Comparison of ENCODE assay signal across 23 cellular contexts in the genomic region with DNA sequence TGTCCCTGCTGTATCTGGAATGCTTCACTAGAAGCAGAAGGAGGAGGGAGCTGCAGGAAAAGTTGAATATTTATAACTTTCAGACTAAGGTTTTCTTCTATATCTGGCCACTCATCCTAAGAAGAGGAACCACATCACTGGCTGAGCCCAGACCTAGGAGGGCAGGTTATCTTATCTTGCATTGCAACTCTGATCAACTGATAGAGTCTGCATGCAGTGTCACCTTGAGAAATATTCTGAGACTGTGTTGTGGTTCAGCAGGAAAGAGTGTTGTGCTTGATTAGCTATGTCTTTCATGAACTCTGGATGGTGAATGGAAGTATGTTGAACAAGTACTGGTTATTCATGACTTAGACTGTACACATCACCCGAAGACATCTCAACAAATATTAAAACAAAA.
DNase-seq lines count a peak whose midpoint lies in the region; ATAC-seq and TF ChIP-seq lines count a peak whose summit lies in the region.
"Had no signal": no experiment of that assay in that cellular context is flagged by ENCODE, and none has a peak within 500 bp of the region (broad histone marks: within the 10 kb centered on the region; RNA-seq: fewer than 3 reads in every experiment).

No MANE protein-coding gene starts in this region.

- H2BK120ac ChIP-seq in mesendoderm (ENCODE audit: low read depth, low read length) = no peak overlapping the region

- peaks cover 26% of the 10 kb centered on the region for H3K4me1 Mint-ChIP-seq in endodermal cell
- H3K4me1 Mint-ChIP-seq: CD14-positive monocyte; CD4-positive, alpha-beta memory T cell; CD4-positive, CD25-positive, alpha-beta regulatory T cell; CD8-positive, alpha-beta memory T cell had no signal

- H2AK5ac ChIP-seq in mesendoderm (ENCODE audit: low read length) = no peak overlapping the region

- no peaks in the 10 kb centered on the region for H3K36me3 Mint-ChIP-seq in endodermal cell (ENCODE audit: low read depth)
- no peaks in the 10 kb centered on the region for H3K36me3 Mint-ChIP-seq in activated naive CD4-positive, alpha-beta T cell treated with anti-CD3 and anti-CD28 coated beads, Interleukin-2, amount 50 U/mL, for 72 hours
- H3K36me3 Mint-ChIP-seq: CD14-positive monocyte; CD4-positive, alpha-beta memory T cell; CD4-positive, CD25-positive, alpha-beta regulatory T cell; CD8-positive, alpha-beta memory T cell had no signal

- H3K4me1 ChIP-seq in endodermal cell (ENCODE audit: control insufficient read depth, insufficient read depth, low read length) (peaks cover 15% of the 10 kb centered on the region), mesendoderm (ENCODE audit: control insufficient read depth, low read depth, low read length) (peaks cover 2% of the 10 kb centered on the region)
- H3K4me1 ChIP-seq: BE2C, BLaER1 had no signal

- H3K36me3 ChIP-seq in endodermal cell (ENCODE audit: control insufficient read depth, insufficient read depth, low read length) = no peaks in the 10 kb centered on the region
- H3K36me3 ChIP-seq in mesendoderm (ENCODE audit: control insufficient read depth, insufficient read depth, low read length) = no peaks in the 10 kb centered on the region
- H3K36me3 ChIP-seq: BE2C, BLaER1 had no signal

- H3K4me3 Mint-ChIP-seq in endodermal cell = no peak overlapping the region
- H3K4me3 Mint-ChIP-seq: CD14-positive monocyte; CD4-positive, alpha-beta memory T cell; CD4-positive, CD25-positive, alpha-beta regulatory T cell; CD8-positive, alpha-beta memory T cell had no signal

- H3K9ac ChIP-seq in endodermal cell (ENCODE audit: extremely low read depth, low read length, poor library complexity, severe bottlenecking) (no peak overlapping the region), mesendoderm (ENCODE audit: low read length) (no peak overlapping the region)
- H3K9ac ChIP-seq: BLaER1 had no signal

- ATAC-seq in activated naive CD4-positive, alpha-beta T cell treated with anti-CD3 and anti-CD28 coated beads, Interleukin-2, amount 50 U/mL, for 72 hours = no peak
- ATAC-seq: GM12878 had no signal

- no peak overlapping the region for H4K5ac ChIP-seq in mesendoderm (ENCODE audit: low read length)

- no CpG with 5 or more reads among the region's 1 CpG for WGBS in endodermal cell (ENCODE audit: insufficient coverage in 1 of 2, insufficient read length in 1 of 2), 2 experiments
- WGBS in mesendoderm (ENCODE audit: extremely low coverage, insufficient coverage, low lambda C conversion rate) = no CpG with 5 or more reads among the region's 1 CpG

- H3K9me3 Mint-ChIP-seq in endodermal cell = no peaks in the 10 kb centered on the region
- peaks cover 6 to 8% of the 10 kb centered on the region in 2 donors for H3K9me3 Mint-ChIP-seq in activated naive CD4-positive, alpha-beta T cell treated with anti-CD3 and anti-CD28 coated beads, Interleukin-2, amount 50 U/mL, for 72 hours

- no peak overlapping the region for H3K18ac ChIP-seq in mesendoderm (ENCODE audit: low read length)

- TF ChIP-seq CTCF in endodermal cell (conservative IDR thresholded peaks at IDR 0.05) = no peak

- no peaks in the 10 kb centered on the region for H3K27me3 Mint-ChIP-seq in endodermal cell (ENCODE audit: insufficient read depth)
- H3K27me3 Mint-ChIP-seq: CD4-positive, alpha-beta memory T cell; CD4-positive, CD25-positive, alpha-beta regulatory T cell; CD8-positive, alpha-beta memory T cell had no signal

- no peak overlapping the region for H2BK15ac ChIP-seq in mesendoderm (replicated peaks; ENCODE audit: low read depth)

- H3K4me3 ChIP-seq in endodermal cell (ENCODE audit: low read length) = peak overlapping the region; percentile 28
- no peak overlapping the region for H3K4me3 ChIP-seq in mesendoderm (ENCODE audit: low read length)
- H3K4me3 ChIP-seq: BLaER1, GM12878 had no signal

- no peak overlapping the region for H3K27ac Mint-ChIP-seq in endodermal cell
- no peak overlapping the region for H3K27ac Mint-ChIP-seq in activated naive CD4-positive, alpha-beta T cell treated with anti-CD3 and anti-CD28 coated beads, Interleukin-2, amount 50 U/mL, for 72 hours
- H3K27ac Mint-ChIP-seq: CD14-positive monocyte; CD4-positive, alpha-beta memory T cell; CD4-positive, CD25-positive, alpha-beta regulatory T cell; CD8-positive, alpha-beta memory T cell had no signal

- H3K9me3 ChIP-seq in endodermal cell (ENCODE audit: control insufficient read depth, low read length) = no peaks in the 10 kb centered on the region
- H3K9me3 ChIP-seq: BE2C, BLaER1 had no signal

- H3K4me2 ChIP-seq in mesendoderm (ENCODE audit: low read length) = no peak overlapping the region
- H3K4me2 ChIP-seq: BLaER1 had no signal

- DNase-seq in endodermal cell (peak; percentile 41), mesendoderm (peak; percentile 50), HuH-7.5 (ENCODE audit: low spot score) (no peak)
- no peak for DNase-seq in activated CD4-positive, CD25-positive, alpha-beta regulatory T cell (lab: John Stamatoyannopoulos, UW)
- no peak for DNase-seq in activated naive CD4-positive, alpha-beta T cell treated with anti-CD3 and anti-CD28 coated beads, Interleukin-2, amount 50 U/mL, for 72 hours (ENCODE audit: low spot score in 2 of 2)
- DNase-seq: 8988T; ACHN; BE2C; C1 segment of cervical spinal cord; CD4-positive, alpha-beta memory T cell; CD4-positive, CD25-positive, alpha-beta regulatory T cell; CD8-positive, alpha-beta memory T cell; COR-L47; DMS 273 treated with DMSO at 0.1 percent for 48 hours; DMS153; DMS53; DMS79; DND-41; EL; GDM1 had no signal

- no peak overlapping the region for H2BK5ac ChIP-seq in mesendoderm (ENCODE audit: low read length)

- H3K23ac ChIP-seq in mesendoderm (ENCODE audit: low read length) = no peak overlapping the region

- H3K27me3 ChIP-seq in endodermal cell (ENCODE audit: control insufficient read depth, insufficient read depth, low read length, poor library complexity, severe bottlenecking) (no peaks in the 10 kb centered on the region), mesendoderm (ENCODE audit: insufficient read depth, low read length, poor library complexity) (no peaks in the 10 kb centered on the region)
- H3K27me3 ChIP-seq: BE2C, BLaER1 had no signal

- no peaks in the 10 kb centered on the region for H3K79me2 ChIP-seq in mesendoderm (ENCODE audit: control insufficient read depth, insufficient read depth, low read length)

- no peaks in the 10 kb centered on the region for H3K79me1 ChIP-seq in mesendoderm (ENCODE audit: low read length)

- H4K8ac ChIP-seq in mesendoderm (ENCODE audit: low read depth, low read length) = no peak overlapping the region

- no peak overlapping the region for H3K56ac ChIP-seq in mesendoderm (ENCODE audit: low read length)

- no peak overlapping the region for H3K4ac ChIP-seq in mesendoderm (ENCODE audit: low read depth, low read length)

- H3K27ac ChIP-seq in endodermal cell (ENCODE audit: low read depth, low read length) (no peak overlapping the region), mesendoderm (ENCODE audit: low read depth, low read length) (no peak overlapping the region)
- H3K27ac ChIP-seq: BLaER1 had no signal

Comparison
In these comparisons a context has a peak if more than half of its experiments do, and no peak if none do; other contexts are left out.
1. DNase-seq: peak in endodermal cell (single experiment) and mesendoderm (single experiment); none in activated CD4-positive, CD25-positive, alpha-beta regulatory T cell (0 of 4), HuH-7.5 (single experiment) and activated naive CD4-positive, alpha-beta T cell treated with anti-CD3 and anti-CD28 coated beads, Interleukin-2, amount 50 U/mL, for 72 hours (0 of 2).